In genomic region chr3:186746008-186746407, GRCh38 we compare ENCODE assay signal across 9 cellular contexts. TPM values are rescaled to one million over a fixed set of nuclear protein-coding genes. Genes with fewer than 3 reads are reported as not detected.
DNase-seq lines count a peak whose midpoint lies in the region; ATAC-seq lines count a peak whose summit lies in the region.
"Had no signal": no experiment of that assay in that cellular context is flagged by ENCODE, and none has a peak within 500 bp of the region (broad histone marks: within the 10 kb centered on the region; RNA-seq: fewer than 3 reads in every experiment).

No MANE protein-coding gene starts in this region.

- H3K36me3 Mint-ChIP-seq in immature natural killer cell, result peaks cover 11 to 17% (median 14%) of the 10 kb centered on the region in 3 donors
- no peaks in the 10 kb centered on the region for H3K36me3 Mint-ChIP-seq in stimulated activated effector memory CD8-positive, alpha-beta T cell treated with anti-CD3 and anti-CD28 coated beads, Interleukin-12 subunit alpha, Interleukin-12 subunit beta, amount 100 ng/mL, for 72 hours

- no peaks in the 10 kb centered on the region for H3K9me3 Mint-ChIP-seq in immature natural killer cell
- H3K9me3 Mint-ChIP-seq in stimulated activated effector memory CD8-positive, alpha-beta T cell treated with anti-CD3 and anti-CD28 coated beads, Interleukin-12 subunit alpha, Interleukin-12 subunit beta, amount 100 ng/mL, for 72 hours, result no peaks in the 10 kb centered on the region
- H3K9me3 Mint-ChIP-seq: activated B cell treated with CpG ODN at 0.5 μM for 24 hours had no signal

- peaks cover 6 to 8% of the 10 kb centered on the region in 2 donors for H3K4me1 Mint-ChIP-seq in immature natural killer cell
- H3K4me1 Mint-ChIP-seq in stimulated activated effector memory CD8-positive, alpha-beta T cell treated with anti-CD3 and anti-CD28 coated beads, Interleukin-12 subunit alpha, Interleukin-12 subunit beta, amount 100 ng/mL, for 72 hours, result no peaks in the 10 kb centered on the region

- peak; percentile 4 for DNase-seq in stimulated activated CD4-positive, alpha-beta T cell treated with anti-CD3 and anti-CD28 coated beads, Interleukin-1b, Interleukin-23, amount 100 ng/mL, for 48 hours
- DNase-seq in stimulated activated CD4-positive, alpha-beta T cell treated with anti-CD3 and anti-CD28 coated beads, Interleukin-12 subunit alpha, Interleukin-12 subunit beta, amount 100 ng/mL, for 4 hours, result no peak
- DNase-seq in amniotic epithelial cell (ENCODE audit: low read depth) (peak; percentile 82), immature natural killer cell (peak in 1 of 3 donors; percentile 13), cortex of kidney (lab: John Stamatoyannopoulos, UW) (no peak), DMS 273 (lab: John Stamatoyannopoulos, UW; ENCODE audit: unreplicated experiment) (no peak)
- no peak for DNase-seq in stimulated activated effector memory CD8-positive, alpha-beta T cell treated with anti-CD3 and anti-CD28 coated beads, Interleukin-12 subunit alpha, Interleukin-12 subunit beta, amount 100 ng/mL, for 72 hours (ENCODE audit: low spot score in 2 of 2)
- no peak for DNase-seq in activated CD4-positive, alpha-beta T cell treated with anti-CD3 and anti-CD28 coated beads for 4 hours
- DNase-seq: activated B cell treated with CpG ODN at 0.5 μM for 24 hours had no signal

- no peak for ATAC-seq in stimulated activated effector memory CD8-positive, alpha-beta T cell treated with anti-CD3 and anti-CD28 coated beads, Interleukin-12 subunit alpha, Interleukin-12 subunit beta, amount 100 ng/mL, for 72 hours

- H3K27ac Mint-ChIP-seq in immature natural killer cell, result peak overlapping the region in 2 of 6 donors; percentile 49 to 65
- H3K27ac Mint-ChIP-seq in stimulated activated effector memory CD8-positive, alpha-beta T cell treated with anti-CD3 and anti-CD28 coated beads, Interleukin-12 subunit alpha, Interleukin-12 subunit beta, amount 100 ng/mL, for 72 hours, result no peak overlapping the region
- H3K27ac Mint-ChIP-seq: activated B cell treated with CpG ODN at 0.5 μM for 24 hours had no signal

- H3K4me3 Mint-ChIP-seq in immature natural killer cell, result peak overlapping the region in 4 of 5 donors; percentile 14 to 56 (median 44)
- H3K4me3 Mint-ChIP-seq in stimulated activated effector memory CD8-positive, alpha-beta T cell treated with anti-CD3 and anti-CD28 coated beads, Interleukin-12 subunit alpha, Interleukin-12 subunit beta, amount 100 ng/mL, for 72 hours, result no peak overlapping the region
- H3K4me3 Mint-ChIP-seq: activated B cell treated with CpG ODN at 0.5 μM for 24 hours had no signal

- H3K27me3 Mint-ChIP-seq in immature natural killer cell (ENCODE audit: low read depth in 3 of 3), result peaks cover 0 to 5% (median 0%) of the 10 kb centered on the region in 3 donors

RNA-seq across cellular contexts. Expression of gene KNG1, which starts 28.8 kb away (rescaled TPM):
- not detected for polyA plus RNA-seq in immature natural killer cell

RNA-seq across cellular contexts. Expression of gene EIF4A2, which starts 37.4 kb away (rescaled TPM):
- polyA plus RNA-seq in immature natural killer cell, result 100 to 1,000 TPM; 132 to 151 (median 140) TPM

Comparison
In these comparisons a context has a peak if more than half of its experiments do, and no peak if none do; other contexts are left out.
1. DNase-seq: peak in stimulated activated CD4-positive, alpha-beta T cell treated with anti-CD3 and anti-CD28 coated beads, Interleukin-1b, Interleukin-23, amount 100 ng/mL, for 48 hours (single experiment) and amniotic epithelial cell (single experiment); none in stimulated activated CD4-positive, alpha-beta T cell treated with anti-CD3 and anti-CD28 coated beads, Interleukin-12 subunit alpha, Interleukin-12 subunit beta, amount 100 ng/mL, for 4 hours (single experiment), stimulated activated effector memory CD8-positive, alpha-beta T cell treated with anti-CD3 and anti-CD28 coated beads, Interleukin-12 subunit alpha, Interleukin-12 subunit beta, amount 100 ng/mL, for 72 hours (0 of 2), activated CD4-positive, alpha-beta T cell treated with anti-CD3 and anti-CD28 coated beads for 4 hours (0 of 2), cortex of kidney (single experiment) and DMS 273 (single experiment).